12 cellular contexts compared by ENCODE assay signal in the genomic region with DNA sequence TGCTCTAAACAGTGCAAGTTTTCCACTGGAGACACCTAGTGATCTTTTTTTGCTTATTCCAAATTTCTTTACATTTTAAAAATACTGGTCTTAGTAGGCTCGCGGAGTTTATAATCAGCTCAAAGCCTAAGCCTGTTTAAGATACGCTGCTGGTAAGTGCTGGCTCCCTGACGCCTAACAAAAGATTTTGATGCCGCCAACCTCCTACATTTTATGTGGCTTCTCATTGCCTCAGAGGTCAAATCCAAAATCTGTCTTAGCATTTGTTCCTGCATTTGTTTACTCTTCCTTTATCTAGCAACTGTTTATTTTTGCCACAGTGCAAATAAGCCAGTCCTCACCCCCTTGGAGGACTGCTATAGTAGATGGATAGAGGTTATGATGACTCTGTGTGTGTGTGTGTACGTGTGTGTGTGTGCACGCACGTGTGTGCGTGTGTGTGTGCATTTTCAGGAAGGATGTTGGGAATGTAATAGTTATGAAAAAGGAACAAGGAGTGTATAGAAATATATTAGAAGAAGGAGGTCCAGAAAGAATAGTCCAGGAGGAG. TPM values are rescaled to one million over a fixed set of nuclear protein-coding genes. Genes with fewer than 3 reads are reported as not detected.
A peak's percentile ranks its signal among the peaks of the same experiment; 100 is the strongest.
DNase-seq lines count a peak whose midpoint lies in the region; ATAC-seq and TF ChIP-seq lines count a peak whose summit lies in the region.
"Had no signal": no experiment of that assay in that cellular context is flagged by ENCODE, and none has a peak within 500 bp of the region (broad histone marks: within the 10 kb centered on the region; RNA-seq: fewer than 3 reads in every experiment).

No MANE protein-coding gene starts in this region.

- H3K9me3 ChIP-seq in smooth muscle cell (replicated peaks; ENCODE audit: low read depth) = no peaks in the 10 kb centered on the region

- H3K9ac ChIP-seq in smooth muscle cell (ENCODE audit: low read depth) = no peak overlapping the region

- H3K36me3 ChIP-seq in smooth muscle cell (ENCODE audit: low read depth) = no peaks in the 10 kb centered on the region

- H3K27ac Mint-ChIP-seq in natural killer cell treated with Interleukin-12 subunit alpha and Interleukin-12 subunit beta and Interleukin-15 and Interleukin-18, amount 100 ng/mL, for 72 hours = no peak overlapping the region
- H3K27ac Mint-ChIP-seq in natural killer cell = no peak overlapping the region
- no peak overlapping the region for H3K27ac Mint-ChIP-seq in activated T-helper 2 cell treated with anti-CD3 and anti-CD28 coated beads, Interferon-gamma antibody, Interleukin-2, Interleukin-4, amounts not matched to agents 10 μg/mL and 5 μg/mL and 100 μg/mL, durations not matched to agents 14 hours and 24 hours and 36 hours

- H3K4me3 ChIP-seq in smooth muscle cell = no peak overlapping the region
- H3K4me3 ChIP-seq: K562 had no signal

- H3K4me2 ChIP-seq in smooth muscle cell = peak overlapping the region; percentile 14

- no peaks in the 10 kb centered on the region for H3K9me3 Mint-ChIP-seq in natural killer cell treated with Interleukin-12 subunit alpha and Interleukin-12 subunit beta and Interleukin-15 and Interleukin-18, amount 100 ng/mL, for 72 hours
- H3K9me3 Mint-ChIP-seq in natural killer cell = no peaks in the 10 kb centered on the region
- H3K9me3 Mint-ChIP-seq in activated T-helper 2 cell treated with anti-CD3 and anti-CD28 coated beads, Interferon-gamma antibody, Interleukin-2, Interleukin-4, amounts not matched to agents 10 μg/mL and 5 μg/mL and 100 μg/mL, durations not matched to agents 14 hours and 24 hours and 36 hours = no peaks in the 10 kb centered on the region

- no peak overlapping the region for H2AFZ ChIP-seq in smooth muscle cell (ENCODE audit: low read depth)

- H3F3A ChIP-seq in smooth muscle cell (ENCODE audit: low read depth) = no peaks in the 10 kb centered on the region

- TF ChIP-seq CTCF in natural killer cell (IDR thresholded peaks at IDR 0.05) (no peak), smooth muscle cell (IDR thresholded peaks at IDR 0.05; ENCODE audit: borderline replicate concordance, insufficient read depth, poor library complexity, severe bottlenecking) (no peak)

- peaks cover 69% of the 10 kb centered on the region for H3K79me2 ChIP-seq in smooth muscle cell (ENCODE audit: low read depth)

- peaks cover 97% of the 10 kb centered on the region for H4K20me1 ChIP-seq in smooth muscle cell (ENCODE audit: low read depth)

- no peak overlapping the region for H3K27ac ChIP-seq in smooth muscle cell (ENCODE audit: low read depth)

- H3K4me3 Mint-ChIP-seq in natural killer cell treated with Interleukin-12 subunit alpha and Interleukin-12 subunit beta and Interleukin-15 and Interleukin-18, amount 100 ng/mL, for 72 hours = no peak overlapping the region
- H3K4me3 Mint-ChIP-seq in natural killer cell = no peak overlapping the region
- H3K4me3 Mint-ChIP-seq in activated T-helper 2 cell treated with anti-CD3 and anti-CD28 coated beads, Interferon-gamma antibody, Interleukin-2, Interleukin-4, amounts not matched to agents 10 μg/mL and 5 μg/mL and 100 μg/mL, durations not matched to agents 14 hours and 24 hours and 36 hours (ENCODE audit: low read depth) = no peak overlapping the region

- no peaks in the 10 kb centered on the region for H3K27me3 Mint-ChIP-seq in natural killer cell treated with Interleukin-12 subunit alpha and Interleukin-12 subunit beta and Interleukin-15 and Interleukin-18, amount 100 ng/mL, for 72 hours
- no peaks in the 10 kb centered on the region for H3K27me3 Mint-ChIP-seq in natural killer cell (ENCODE audit: low read depth in 2 of 2)
- no peaks in the 10 kb centered on the region for H3K27me3 Mint-ChIP-seq in activated T-helper 2 cell treated with anti-CD3 and anti-CD28 coated beads, Interferon-gamma antibody, Interleukin-2, Interleukin-4, amounts not matched to agents 10 μg/mL and 5 μg/mL and 100 μg/mL, durations not matched to agents 14 hours and 24 hours and 36 hours (ENCODE audit: low read depth)

- H3K4me1 ChIP-seq in smooth muscle cell (ENCODE audit: low read depth) = peaks cover 57% of the 10 kb centered on the region

- ATAC-seq in natural killer cell treated with Interleukin-12 subunit alpha and Interleukin-12 subunit beta and Interleukin-15 and Interleukin-18, amount 100 ng/mL, for 72 hours = no peak
- ATAC-seq in natural killer cell = no peak
- no peak for ATAC-seq in HG02840 (IDR thresholded peaks at IDR 0.05; ENCODE audit: low FRiP score, unreplicated experiment)
- ATAC-seq: HCT116, K562 had no signal

- H3K4me1 Mint-ChIP-seq in natural killer cell treated with Interleukin-12 subunit alpha and Interleukin-12 subunit beta and Interleukin-15 and Interleukin-18, amount 100 ng/mL, for 72 hours (ENCODE audit: low read depth in 2 of 2) = peaks cover 50 to 52% of the 10 kb centered on the region in 2 donors
- H3K4me1 Mint-ChIP-seq in natural killer cell = peaks cover 67 to 78% of the 10 kb centered on the region in 2 donors
- peaks cover 29% of the 10 kb centered on the region for H3K4me1 Mint-ChIP-seq in activated T-helper 2 cell treated with anti-CD3 and anti-CD28 coated beads, Interferon-gamma antibody, Interleukin-2, Interleukin-4, amounts not matched to agents 10 μg/mL and 5 μg/mL and 100 μg/mL, durations not matched to agents 14 hours and 24 hours and 36 hours (ENCODE audit: low read depth)

- H3K27me3 ChIP-seq in smooth muscle cell (ENCODE audit: low read depth) = no peaks in the 10 kb centered on the region

- DNase-seq in natural killer cell treated with Interleukin-12 subunit alpha and Interleukin-12 subunit beta and Interleukin-15 and Interleukin-18, amount 100 ng/mL, for 72 hours (ENCODE audit: low spot score) = peak; percentile 12
- DNase-seq in natural killer cell (no peak), SHP77 (lab: John Stamatoyannopoulos, UW) (peak; percentile 42 to 56), islet precursor cell (peak; percentile 28), smooth muscle cell (lab: John Stamatoyannopoulos, UW; ENCODE audit: unreplicated experiment) (no peak), hepatic stellate cell (ENCODE audit: low spot score) (no peak)
- DNase-seq in activated T-helper 2 cell treated with anti-CD3 and anti-CD28 coated beads, Interferon-gamma antibody, Interleukin-2, Interleukin-4, amounts not matched to agents 10 μg/mL and 5 μg/mL and 100 μg/mL, durations not matched to agents 14 hours and 24 hours and 36 hours (ENCODE audit: low spot score) = no peak
- DNase-seq: NCI-H2107, NCI-H226 had no signal

- intact Hi-C loops in natural killer cell (cut with micrococcal nuclease) = no loop called here
- intact Hi-C loops in activated T-helper 2 cell treated with anti-CD3 and anti-CD28 coated beads, Interferon-gamma antibody, Interleukin-2, Interleukin-4, amounts not matched to agents 10 μg/mL and 5 μg/mL and 100 μg/mL, durations not matched to agents 14 hours and 24 hours and 36 hours (cut with micrococcal nuclease) = no loop called here

- WGBS in smooth muscle cell (ENCODE audit: low lambda C conversion rate) = 70% methylated on average over 9 of the region's 9 CpGs

- no peaks in the 10 kb centered on the region for H3K36me3 Mint-ChIP-seq in natural killer cell treated with Interleukin-12 subunit alpha and Interleukin-12 subunit beta and Interleukin-15 and Interleukin-18, amount 100 ng/mL, for 72 hours
- no peaks in the 10 kb centered on the region for H3K36me3 Mint-ChIP-seq in natural killer cell
- peaks cover 14% of the 10 kb centered on the region for H3K36me3 Mint-ChIP-seq in activated T-helper 2 cell treated with anti-CD3 and anti-CD28 coated beads, Interferon-gamma antibody, Interleukin-2, Interleukin-4, amounts not matched to agents 10 μg/mL and 5 μg/mL and 100 μg/mL, durations not matched to agents 14 hours and 24 hours and 36 hours (ENCODE audit: low read depth)

RNA-seq across cellular contexts. Expression of gene HS3ST3B1, which starts 24.8 kb away (rescaled TPM):
- total RNA-seq in natural killer cell treated with Interleukin-12 subunit alpha and Interleukin-12 subunit beta and Interleukin-15 and Interleukin-18, amount 100 ng/mL, for 72 hours = 10 to 100 TPM; 13.2 to 22.0 TPM
- 10 to 100 TPM; 14.1 to 18.6 (median 17.1) TPM for total RNA-seq in natural killer cell
- total RNA-seq in smooth muscle cell = 17.3 and 20.6 TPM in 2 replicates
- 11.3 and 13.2 TPM in 2 replicates for polyA plus RNA-seq in smooth muscle cell
- 8.6 and 9.8 TPM in 2 replicates for total RNA-seq in activated T-helper 2 cell treated with anti-CD3 and anti-CD28 coated beads, Interferon-gamma antibody, Interleukin-2, Interleukin-4, amounts not matched to agents 10 μg/mL and 5 μg/mL and 100 μg/mL, durations not matched to agents 14 hours and 24 hours and 36 hours

Comparison
In these comparisons a context has a peak if more than half of its experiments do, and no peak if none do; other contexts are left out.
1. DNase-seq: peak in natural killer cell treated with Interleukin-12 subunit alpha and Interleukin-12 subunit beta and Interleukin-15 and Interleukin-18, amount 100 ng/mL, for 72 hours (single experiment), SHP77 (2 of 2) and islet precursor cell (single experiment); none in natural killer cell (single experiment), smooth muscle cell (single experiment), activated T-helper 2 cell treated with anti-CD3 and anti-CD28 coated beads, Interferon-gamma antibody, Interleukin-2, Interleukin-4, amounts not matched to agents 10 μg/mL and 5 μg/mL and 100 μg/mL, durations not matched to agents 14 hours and 24 hours and 36 hours (single experiment) and hepatic stellate cell (single experiment).